Comparison of ENCODE assay signal across 16 cellular contexts in the genomic region with DNA sequence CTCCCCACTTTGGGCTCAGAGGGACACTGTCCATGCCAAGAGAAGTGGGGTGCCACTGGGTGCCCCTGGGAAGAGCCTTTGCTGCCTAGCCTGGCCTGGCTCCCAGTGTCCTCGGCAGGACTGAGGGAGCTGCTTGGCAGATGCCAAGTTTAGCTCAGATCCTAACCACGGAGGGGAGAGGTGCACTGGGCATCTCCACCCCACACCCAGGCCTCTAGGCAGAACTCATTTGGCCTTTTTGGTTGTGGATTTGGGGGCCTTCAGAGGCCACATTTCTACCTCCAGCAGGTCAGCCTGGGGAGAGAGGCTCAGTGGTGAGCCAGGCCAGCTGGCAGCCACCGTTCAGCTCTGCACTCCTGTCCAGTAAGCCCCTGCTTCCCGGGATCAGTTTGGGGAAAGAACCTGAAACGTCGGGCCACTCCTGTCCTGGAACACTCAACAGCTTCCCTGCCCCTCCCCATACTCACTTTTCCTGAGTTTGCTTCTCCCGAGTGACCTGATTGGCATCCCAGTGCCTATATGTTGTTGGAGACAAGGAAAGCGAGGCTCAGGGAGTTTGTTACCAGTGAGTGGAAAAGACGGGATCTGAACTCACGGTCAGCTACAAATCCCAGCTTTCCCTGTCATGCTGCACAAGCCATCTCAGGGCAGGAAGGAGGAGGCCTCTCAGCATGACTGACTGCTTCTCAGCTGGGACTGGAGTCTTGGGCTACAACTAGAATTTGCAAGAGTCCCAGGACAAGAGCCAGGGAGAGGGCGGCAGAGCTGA. TPM values are rescaled to one million over a fixed set of nuclear protein-coding genes. Genes with fewer than 3 reads are reported as not detected.
DNase-seq lines count a peak whose midpoint lies in the region; ATAC-seq and TF ChIP-seq lines count a peak whose summit lies in the region.
"Had no signal": no experiment of that assay in that cellular context is flagged by ENCODE, and none has a peak within 500 bp of the region (broad histone marks: within the 10 kb centered on the region; RNA-seq: fewer than 3 reads in every experiment).

No MANE protein-coding gene starts in this region.

- H3K27ac ChIP-seq in coronary artery = no peak overlapping the region

- CTCF ChIA-PET in activated CD8-positive, alpha-beta memory T cell treated with anti-CD3 and anti-CD28 coated beads, Interleukin-2, amount 10 ng/mL, durations not matched to agents 7 days and 5 days (lab: Charles Lee) = interaction anchor here (1.3 kb wide), 1 partner anchor 9 kb away, joined by 6 read pairs; no protein-coding TSS in a partner anchor

- DNase-seq in activated CD8-positive, alpha-beta memory T cell treated with anti-CD3 and anti-CD28 coated beads, Interleukin-2, amount 10 ng/mL, durations not matched to agents 7 days and 5 days = peak; percentile 31
- no peak for DNase-seq in activated CD8-positive, alpha-beta memory T cell treated with anti-CD3 and anti-CD28 coated beads, Interleukin-2, amount 50 U/mL, for 48 hours
- DNase-seq in coronary artery (ENCODE audit: low spot score) = peak; percentile 58
- no peak for DNase-seq in nephron progenitor cell
- DNase-seq in type B pancreatic cell (ENCODE audit: extremely low spot score, unreplicated experiment) = peak; percentile 53
- DNase-seq in amniotic stem cell (lab: John Stamatoyannopoulos, UW) = no peak
- DNase-seq: Caco-2, MV-4-11, NCI-H1417 treated with DMSO at 0.1 percent for 48 hours, NCI-H82 had no signal

- no peak for ATAC-seq in activated CD8-positive, alpha-beta memory T cell treated with anti-CD3 and anti-CD28 coated beads, Interleukin-2, amount 10 ng/mL, durations not matched to agents 7 days and 5 days
- no peak for ATAC-seq in HG03280 (IDR thresholded peaks at IDR 0.05; ENCODE audit: unreplicated experiment)
- no peak for ATAC-seq in HG02970 (IDR thresholded peaks at IDR 0.05; ENCODE audit: low FRiP score, unreplicated experiment)
- ATAC-seq: Panc1 had no signal

- TF ChIP-seq CTCF in coronary artery (IDR thresholded peaks at IDR 0.05) = no peak
- no peak for TF ChIP-seq CTCF in nephron progenitor cell (IDR thresholded peaks at IDR 0.05)
- no peak for TF ChIP-seq CTCF in type B pancreatic cell (conservative IDR thresholded peaks at IDR 0.05)

- no peak overlapping the region for H3K4me3 Mint-ChIP-seq in activated CD8-positive, alpha-beta memory T cell treated with anti-CD3 and anti-CD28 coated beads, Interleukin-2, amount 10 ng/mL, durations not matched to agents 7 days and 5 days
- H3K4me3 Mint-ChIP-seq in nephron progenitor cell (peak overlapping the region; percentile 1), type B pancreatic cell (no peak overlapping the region)
- H3K4me3 Mint-ChIP-seq: CD14-positive monocyte had no signal

- no peak overlapping the region for H3K4me3 ChIP-seq in coronary artery

- no peaks in the 10 kb centered on the region for H3K4me1 Mint-ChIP-seq in activated CD8-positive, alpha-beta memory T cell treated with anti-CD3 and anti-CD28 coated beads, Interleukin-2, amount 10 ng/mL, durations not matched to agents 7 days and 5 days
- H3K4me1 Mint-ChIP-seq in nephron progenitor cell (peaks cover 85% of the 10 kb centered on the region), type B pancreatic cell (ENCODE audit: unreplicated experiment) (peaks cover 47% of the 10 kb centered on the region)
- H3K4me1 Mint-ChIP-seq: CD14-positive monocyte had no signal

- H3K27ac Mint-ChIP-seq in activated CD8-positive, alpha-beta memory T cell treated with anti-CD3 and anti-CD28 coated beads, Interleukin-2, amount 10 ng/mL, durations not matched to agents 7 days and 5 days = no peak overlapping the region
- H3K27ac Mint-ChIP-seq in nephron progenitor cell = no peak overlapping the region
- no peak overlapping the region for H3K27ac Mint-ChIP-seq in type B pancreatic cell
- H3K27ac Mint-ChIP-seq: CD14-positive monocyte had no signal

- no peaks in the 10 kb centered on the region for H3K36me3 Mint-ChIP-seq in activated CD8-positive, alpha-beta memory T cell treated with anti-CD3 and anti-CD28 coated beads, Interleukin-2, amount 10 ng/mL, durations not matched to agents 7 days and 5 days
- H3K36me3 Mint-ChIP-seq in nephron progenitor cell (ENCODE audit: low read depth) = no peaks in the 10 kb centered on the region
- no peaks in the 10 kb centered on the region for H3K36me3 Mint-ChIP-seq in type B pancreatic cell
- H3K36me3 Mint-ChIP-seq: CD14-positive monocyte had no signal

- peaks cover 5% of the 10 kb centered on the region for H3K27me3 Mint-ChIP-seq in activated CD8-positive, alpha-beta memory T cell treated with anti-CD3 and anti-CD28 coated beads, Interleukin-2, amount 10 ng/mL, durations not matched to agents 7 days and 5 days
- peaks cover 29% of the 10 kb centered on the region for H3K27me3 Mint-ChIP-seq in nephron progenitor cell (ENCODE audit: low read depth, poor library complexity)
- H3K27me3 Mint-ChIP-seq in type B pancreatic cell = peaks cover 46% of the 10 kb centered on the region

- no peaks in the 10 kb centered on the region for H3K9me3 Mint-ChIP-seq in activated CD8-positive, alpha-beta memory T cell treated with anti-CD3 and anti-CD28 coated beads, Interleukin-2, amount 10 ng/mL, durations not matched to agents 7 days and 5 days (ENCODE audit: low read depth)
- H3K9me3 Mint-ChIP-seq in nephron progenitor cell = no peaks in the 10 kb centered on the region
- no peaks in the 10 kb centered on the region for H3K9me3 Mint-ChIP-seq in type B pancreatic cell

RNA-seq across cellular contexts. Expression of gene CXCL12, which starts 11.2 kb away (rescaled TPM):
- total RNA-seq in activated CD8-positive, alpha-beta memory T cell treated with anti-CD3 and anti-CD28 coated beads, Interleukin-2, amount 10 ng/mL, durations not matched to agents 7 days and 5 days = not detected
- 25.7 and 137 TPM in 2 replicates for total RNA-seq in type B pancreatic cell (ENCODE audit: low replicate concordance)
- total RNA-seq: A172, NCI-H460 had no signal

Comparison
In these comparisons a context has a peak if more than half of its experiments do, and no peak if none do; other contexts are left out.
1. DNase-seq: peak in activated CD8-positive, alpha-beta memory T cell treated with anti-CD3 and anti-CD28 coated beads, Interleukin-2, amount 10 ng/mL, durations not matched to agents 7 days and 5 days (single experiment), coronary artery (single experiment) and type B pancreatic cell (single experiment); none in activated CD8-positive, alpha-beta memory T cell treated with anti-CD3 and anti-CD28 coated beads, Interleukin-2, amount 50 U/mL, for 48 hours (single experiment), nephron progenitor cell (single experiment) and amniotic stem cell (single experiment).
2. RNA of gene CXCL12, which starts 11.2 kb away (total RNA-seq): 25.7 to 137 TPM in type B pancreatic cell; not detected in activated CD8-positive, alpha-beta memory T cell treated with anti-CD3 and anti-CD28 coated beads, Interleukin-2, amount 10 ng/mL, durations not matched to agents 7 days and 5 days; every median in the first group is over 10 times any median in the second.